8 cellular contexts compared by ENCODE assay signal in genomic region chr4:16225996-16226815, GRCh38. TPM values are rescaled to one million over a fixed set of nuclear protein-coding genes. Genes with fewer than 3 reads are reported as not detected.
DNase-seq lines count a peak whose midpoint lies in the region; FAIRE-seq and TF ChIP-seq lines count a peak whose summit lies in the region.

A gene with protein sequence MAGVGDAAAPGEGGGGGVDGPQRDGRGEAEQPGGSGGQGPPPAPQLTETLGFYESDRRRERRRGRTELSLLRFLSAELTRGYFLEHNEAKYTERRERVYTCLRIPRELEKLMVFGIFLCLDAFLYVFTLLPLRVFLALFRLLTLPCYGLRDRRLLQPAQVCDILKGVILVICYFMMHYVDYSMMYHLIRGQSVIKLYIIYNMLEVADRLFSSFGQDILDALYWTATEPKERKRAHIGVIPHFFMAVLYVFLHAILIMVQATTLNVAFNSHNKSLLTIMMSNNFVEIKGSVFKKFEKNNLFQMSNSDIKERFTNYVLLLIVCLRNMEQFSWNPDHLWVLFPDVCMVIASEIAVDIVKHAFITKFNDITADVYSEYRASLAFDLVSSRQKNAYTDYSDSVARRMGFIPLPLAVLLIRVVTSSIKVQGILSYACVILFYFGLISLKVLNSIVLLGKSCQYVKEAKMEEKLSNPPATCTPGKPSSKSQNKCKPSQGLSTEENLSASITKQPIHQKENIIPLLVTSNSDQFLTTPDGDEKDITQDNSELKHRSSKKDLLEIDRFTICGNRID (minus strand): TSS chr4:16226471. CDS start chr4:16226457, 14 bp downstream.

- H3K27ac Mint-ChIP-seq in H9 (peak within 1 kb of the TSS; percentile 94 to 99 (median 98)), brain (peak within 1 kb of the TSS; percentile 96 to 99 (median 99))

- H3K27me3 Mint-ChIP-seq in H9 (ENCODE audit: low read depth) = no peaks in the 10 kb centered on the region
- no peaks in the 10 kb centered on the region for H3K27me3 Mint-ChIP-seq in brain

- H3T11ph ChIP-seq in H9 (ENCODE audit: low read length) = no peak within 1 kb of the TSS

- H2AFZ ChIP-seq in H9 (ENCODE audit: low read length) = peak within 1 kb of the TSS; percentile 71
- peak within 1 kb of the TSS; percentile 87 for H2AFZ ChIP-seq in MM.1S (ENCODE audit: low read length)

- peaks cover 29 to 34% of the 10 kb centered on the region in 2 experiments for H3K4me1 Mint-ChIP-seq in H9
- peaks cover 66% of the 10 kb centered on the region for H3K4me1 Mint-ChIP-seq in brain

- peaks cover 4% of the 10 kb centered on the region; the same call in 1 of the 2 replicates for H3K4me1 ChIP-seq in H9 (ENCODE audit: insufficient read depth, low read length)
- peaks cover 16% of the 10 kb centered on the region for H3K4me1 ChIP-seq in MM.1S (ENCODE audit: low read length)
- peaks cover 2% of the 10 kb centered on the region for H3K4me1 ChIP-seq in iPS-15b (ENCODE audit: control insufficient read depth, insufficient read depth, low read length)
- peaks cover 15 to 23% (median 22%) of the 10 kb centered on the region in 3 donors for H3K4me1 ChIP-seq in skeletal muscle tissue (ENCODE audit: control insufficient read depth in 3 of 3, insufficient read depth in 3 of 3, low read length in 3 of 3)

- H3K4ac ChIP-seq in H9 (ENCODE audit: low read depth, low read length) = no peak within 1 kb of the TSS

- H3K9ac ChIP-seq in H9 (ENCODE audit: extremely low read depth, insufficient read length, low read length) (peak within 1 kb of the TSS; percentile 73), MM.1S (ENCODE audit: low read length) (peak within 1 kb of the TSS; percentile 79), iPS-15b (ENCODE audit: low read depth, low read length) (peak within 1 kb of the TSS; percentile 62), skeletal muscle tissue (ENCODE audit: low read depth in 1 of 3, low read length in 3 of 3) (peak within 1 kb of the TSS; percentile 94 to 96 (median 96))

- no peaks in the 10 kb centered on the region for H4K20me1 ChIP-seq in H9 (ENCODE audit: control insufficient read depth, insufficient read depth, insufficient read length)
- peaks cover 4% of the 10 kb centered on the region; the same call in 1 of the 2 replicates for H4K20me1 ChIP-seq in MM.1S (ENCODE audit: insufficient read depth, low read length)

- H4K5ac ChIP-seq in H9 (ENCODE audit: insufficient read length, low read depth, low read length) = no peak within 1 kb of the TSS

- H3K23ac ChIP-seq in H9 (ENCODE audit: insufficient read length, low read depth, low read length) = no peak within 1 kb of the TSS

- H2BK20ac ChIP-seq in H9 (ENCODE audit: low read depth, low read length, poor library complexity, severe bottlenecking) = no peak within 1 kb of the TSS

- peaks cover 2% of the 10 kb centered on the region; the same call in 1 of the 2 replicates for H3K79me2 ChIP-seq in H9 (ENCODE audit: insufficient read depth, low read length)
- H3K79me2 ChIP-seq in MM.1S (ENCODE audit: low read length) = peaks cover 46% of the 10 kb centered on the region

- H3K36me3 Mint-ChIP-seq in H9 (ENCODE audit: insufficient read depth in 1 of 3, low read depth in 3 of 3) (peaks cover 0 to 2% (median 0%) of the 10 kb centered on the region in 3 experiments; a peak in 1 of 7 replicates), brain (no peaks in the 10 kb centered on the region)

- peak; percentile 81 for FAIRE-seq in GM12891 (lab: Jason Lieb, UNC)

- H2BK15ac ChIP-seq in H9 (ENCODE audit: low read depth, low read length) = no peak within 1 kb of the TSS

- H3K9me3 Mint-ChIP-seq in H9 (no peaks in the 10 kb centered on the region), brain (no peaks in the 10 kb centered on the region)

- H4K8ac ChIP-seq in H9 (replicated peaks; ENCODE audit: insufficient read length, low read depth, low read length) = no peak within 1 kb of the TSS

- peak within 1 kb of the TSS; percentile 93 for H3K4me3 ChIP-seq in MM.1S (ENCODE audit: low read length)
- peak within 1 kb of the TSS; percentile 81 for H3K4me3 ChIP-seq in iPS-15b (ENCODE audit: low read depth, low read length)
- H3K4me3 ChIP-seq in skeletal muscle tissue (ENCODE audit: low read length in 3 of 3) = peak within 1 kb of the TSS; percentile 82 to 94 (median 87)

- H4K91ac ChIP-seq in H9 (ENCODE audit: insufficient read length, low read depth, low read length) = no peak within 1 kb of the TSS

- H2BK120ac ChIP-seq in H9 (ENCODE audit: low read depth, low read length, poor library complexity, severe bottlenecking) = no peak within 1 kb of the TSS

- H3K9me2 ChIP-seq in MM.1S (replicated peaks; ENCODE audit: insufficient read depth, low read length) = no peaks in the 10 kb centered on the region

- H3K4me3 Mint-ChIP-seq in H9 (peak within 1 kb of the TSS; percentile 94 to 98), brain (peak within 1 kb of the TSS; percentile 92 to 97 (median 95))

- H3K18ac ChIP-seq in H9 (ENCODE audit: insufficient read length, low read depth, low read length) = no peak within 1 kb of the TSS

- no peak within 1 kb of the TSS for H2BK5ac ChIP-seq in H9 (ENCODE audit: insufficient read length, low read length)

- peaks cover 6% of the 10 kb centered on the region; the same call in 1 of the 2 replicates for H3F3A ChIP-seq in MM.1S (ENCODE audit: insufficient read depth, low read length)

- H3K27ac ChIP-seq in H9 (ENCODE audit: insufficient read length, low read depth, low read length) (no peak within 1 kb of the TSS), MM.1S (ENCODE audit: low read length) (peak within 1 kb of the TSS; percentile 64; the same call in 1 of the 2 replicates), skeletal muscle tissue (ENCODE audit: low read depth, low read length) (peak within 1 kb of the TSS; percentile 91)

- H3K27me3 ChIP-seq in H9 (ENCODE audit: insufficient read depth, low read length) (no peaks in the 10 kb centered on the region), MM.1S (replicated peaks; ENCODE audit: insufficient read depth, low read length) (no peaks in the 10 kb centered on the region), iPS-15b (ENCODE audit: control insufficient read depth, insufficient read depth, low read length) (no peaks in the 10 kb centered on the region), skeletal muscle tissue (ENCODE audit: control insufficient read depth in 3 of 3, insufficient read depth in 3 of 3, low read length in 3 of 3) (no peaks in the 10 kb centered on the region)

- no peak for TF ChIP-seq POLR2A in GM12891 (IDR thresholded peaks at IDR 0.05; ENCODE audit: low read depth, low read length)

- no peaks in the 10 kb centered on the region for H3K9me3 ChIP-seq in H9 (ENCODE audit: control insufficient read depth, low read depth, low read length)
- no peaks in the 10 kb centered on the region for H3K9me3 ChIP-seq in MM.1S (replicated peaks; ENCODE audit: insufficient read depth, low read length)
- H3K9me3 ChIP-seq in iPS-15b (ENCODE audit: control insufficient read depth, insufficient read depth, low read length) = no peaks in the 10 kb centered on the region
- no peaks in the 10 kb centered on the region for H3K9me3 ChIP-seq in skeletal muscle tissue (ENCODE audit: control insufficient read depth in 3 of 3, low read length in 3 of 3)

- TF ChIP-seq CTCF in H9 (conservative IDR thresholded peaks at IDR 0.05) = no peak
- TF ChIP-seq CTCF in MM.1S (IDR thresholded peaks at IDR 0.05; ENCODE audit: low read length) = no peak
- no peak for TF ChIP-seq CTCF in brain (conservative IDR thresholded peaks at IDR 0.05)

- H3K23me2 ChIP-seq in H9 (ENCODE audit: insufficient read length, low read depth, low read length, poor library complexity, severe bottlenecking) = peaks cover 10% of the 10 kb centered on the region

- no peak within 1 kb of the TSS for H2BK12ac ChIP-seq in H9 (ENCODE audit: insufficient read length, low read depth, low read length)

- WGBS in H9 (ENCODE audit: extremely low coverage, insufficient read length, low lambda C conversion rate) = no CpG with 5 or more reads among the region's 135 CpGs

- no peak within 1 kb of the TSS for H3K56ac ChIP-seq in H9 (ENCODE audit: insufficient read length, low read depth, low read length)

- no peaks in the 10 kb centered on the region for H3K36me3 ChIP-seq in MM.1S (replicated peaks; ENCODE audit: insufficient read depth, low read length)
- H3K36me3 ChIP-seq in iPS-15b (ENCODE audit: control insufficient read depth, insufficient read depth, low read length) = no peaks in the 10 kb centered on the region
- H3K36me3 ChIP-seq in skeletal muscle tissue (ENCODE audit: control insufficient read depth in 3 of 3, insufficient read depth in 3 of 3, low read length in 3 of 3) = no peaks in the 10 kb centered on the region

- peak; percentile 69 for DNase-seq in GM12891 (ENCODE audit: insufficient read length, low spot score)
- peak; percentile 77 for DNase-seq in H9
- DNase-seq in MM.1S = peak; percentile 76
- peak; percentile 84 for DNase-seq in UCSD-AML1 (lab: John Stamatoyannopoulos, UW; ENCODE audit: unreplicated experiment)
- no peak for DNase-seq in GF-D8 (lab: John Stamatoyannopoulos, UW)

- H3K79me1 ChIP-seq in H9 (ENCODE audit: insufficient read depth, low read depth, low read length, poor library complexity, severe bottlenecking) = no peaks in the 10 kb centered on the region

- H3K4me2 ChIP-seq in H9 (ENCODE audit: insufficient read depth, insufficient read length, low read length) (peak within 1 kb of the TSS; percentile 98), MM.1S (ENCODE audit: low read depth, low read length) (peak within 1 kb of the TSS; percentile 94)

- no peak within 1 kb of the TSS for H2AK5ac ChIP-seq in H9 (ENCODE audit: insufficient read length, low read length)

- peak within 1 kb of the TSS; percentile 84 for H3K14ac ChIP-seq in H9 (ENCODE audit: insufficient read depth, low read length)

TF ChIP-seq in GM12891, 5 proteins besides CTCF, POLR2A, EP300 and RAD21:
- TF ChIP-seq TAF1 (IDR thresholded peaks at IDR 0.05; ENCODE audit: low read depth, low read length) = no peak
- TF ChIP-seq SPI1 (IDR thresholded peaks at IDR 0.05; ENCODE audit: low read depth, low read length) = no peak
- TF ChIP-seq POLR2AphosphoS5 (IDR thresholded peaks at IDR 0.05; ENCODE audit: low read depth, low read length) = no peak

RNA-seq across cellular contexts. Expression of the gene that starts here (rescaled TPM):
- 4.4 TPM for polyA plus RNA-seq in GM12891 (2012; ENCODE audit: low read depth, missing spikeins)
- total RNA-seq in H9 (2021) (9.9 and 11.1 TPM in 2 replicates), skeletal muscle tissue (31.8 TPM)
- polyA plus RNA-seq in brain (ENCODE audit: insufficient read depth, low read depth, low replicate concordance) = 36.0 TPM
